ENCODE assay signal across 14 cellular contexts in the genomic region with DNA sequence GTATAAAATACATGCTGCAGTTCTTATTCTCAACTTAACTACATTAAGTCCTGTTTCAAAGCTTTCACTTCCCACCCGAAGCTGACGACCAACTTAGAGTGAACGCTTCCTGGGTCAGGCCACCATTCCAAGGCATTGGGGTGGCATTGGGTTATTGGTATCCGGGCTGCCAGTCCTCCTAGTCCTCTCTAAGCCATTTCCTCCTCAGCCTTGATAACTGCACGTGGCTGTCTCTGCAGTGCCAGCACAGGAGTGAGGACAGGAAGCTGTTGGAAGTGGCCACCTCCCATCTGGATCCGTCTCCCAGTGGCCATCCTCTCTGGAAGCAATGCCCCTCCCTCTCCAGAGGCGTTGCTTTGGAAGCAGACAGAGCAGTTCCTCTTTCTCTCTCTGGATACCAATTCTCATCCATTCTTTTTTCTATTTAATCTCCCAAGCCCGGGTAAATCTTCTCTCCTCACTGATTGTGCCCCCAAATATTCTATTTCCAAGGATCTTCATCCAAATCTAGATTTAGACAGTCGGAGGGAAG.
DNase-seq lines count a peak whose midpoint lies in the region; TF ChIP-seq lines count a peak whose summit lies in the region.
"Had no signal": no experiment of that assay in that cellular context is flagged by ENCODE, and none has a peak within 500 bp of the region (broad histone marks: within the 10 kb centered on the region; RNA-seq: fewer than 3 reads in every experiment).

No MANE protein-coding gene starts in this region.

- no peak overlapping the region for H2AFZ ChIP-seq in SK-N-SH (ENCODE audit: low read depth)
- H2AFZ ChIP-seq: GM23338 had no signal

- no peaks in the 10 kb centered on the region for H3K79me2 ChIP-seq in SK-N-SH (ENCODE audit: insufficient read depth)

- TF ChIP-seq POLR2A in spleen (IDR thresholded peaks at IDR 0.05): no peak

- H3K9me3 ChIP-seq in spleen (peaks cover 0 to under 1% (median 0%) of the 10 kb centered on the region in 8 donors), SK-N-SH (no peaks in the 10 kb centered on the region)

- intact Hi-C loops in spleen (cut with DNase I; ENCODE audit: low total_unique reads): no loop called here

- H3K9me2 ChIP-seq in SK-N-SH: no peaks in the 10 kb centered on the region

- POLR2A ChIA-PET in SK-N-SH (lab: Yijun Ruan, JAX): no interaction called here

- 57 to 67% (median 60%) methylated on average over 9 of the region's 9 CpGs for WGBS in spleen, 5 donors
- WGBS in SK-N-SH (ENCODE audit: low lambda C conversion rate): 32% methylated on average over 9 of the region's 9 CpGs

- H3K36me3 ChIP-seq in spleen (no peaks in the 10 kb centered on the region), SK-N-SH (replicated peaks in 1 of 2; ENCODE audit: control insufficient read depth in 1 of 2, insufficient read depth in 2 of 2, low read length in 1 of 2) (no peaks in the 10 kb centered on the region)
- H3K36me3 ChIP-seq: BLaER1 treated with 17β-estradiol and CSF1 and Interleukin-3, amounts not matched to agents 10 nM and 100 nM had no signal

- H3K4me3 ChIP-seq in spleen (no peak overlapping the region), SK-N-SH (ENCODE audit: low read depth in 2 of 2, low read length in 1 of 2) (no peak overlapping the region)
- H3K4me3 ChIP-seq: BLaER1 treated with 17β-estradiol and CSF1 and Interleukin-3, amounts not matched to agents 10 nM and 100 nM; GM23338 had no signal

- TF ChIP-seq EP300 in SK-N-SH (IDR thresholded peaks at IDR 0.05; ENCODE audit: borderline replicate concordance in 1 of 2, low read depth in 1 of 2, low read length in 1 of 2): no peak

- peak; percentile 45 for DNase-seq in HT1080 (ENCODE audit: low read depth)
- peak; percentile 8 for DNase-seq in ecto neural progenitor cell (ENCODE audit: low spot score)
- peak; percentile 6 for DNase-seq in iPS-NIHi7 (ENCODE audit: extremely low spot score)
- DNase-seq in spleen: peak; percentile 58
- DNase-seq in NCI-H1694 (lab: John Stamatoyannopoulos, UW): no peak
- DNase-seq in NCI-H187 treated with DMSO at 0.1 percent for 48 hours (lab: John Stamatoyannopoulos, UW): no peak
- no peak for DNase-seq in SK-N-SH
- DNase-seq: Calu3; CD8-positive, alpha-beta T cell; DMS79 treated with DMSO at 0.1 percent for 48 hours; GF-D8; H7 had no signal

- H3F3A ChIP-seq in SK-N-SH (replicated peaks; ENCODE audit: insufficient read depth): no peaks in the 10 kb centered on the region

- H3K4me1 ChIP-seq in spleen (no peaks in the 10 kb centered on the region), SK-N-SH (ENCODE audit: control insufficient read depth in 1 of 2, insufficient read depth in 2 of 2, low read depth in 1 of 2, low read length in 1 of 2) (no peaks in the 10 kb centered on the region)
- H3K4me1 ChIP-seq: BLaER1 treated with 17β-estradiol and CSF1 and Interleukin-3, amounts not matched to agents 10 nM and 100 nM had no signal

- H3K9ac ChIP-seq in SK-N-SH: no peak overlapping the region
- H3K9ac ChIP-seq: BLaER1 treated with 17β-estradiol and CSF1 and Interleukin-3, amounts not matched to agents 10 nM and 100 nM had no signal

- TF ChIP-seq RAD21 in SK-N-SH (IDR thresholded peaks at IDR 0.05; ENCODE audit: low read length): no peak

- no peaks in the 10 kb centered on the region for H4K20me1 ChIP-seq in SK-N-SH (ENCODE audit: insufficient read depth)
- H4K20me1 ChIP-seq: BLaER1 treated with 17β-estradiol and CSF1 and Interleukin-3, amounts not matched to agents 10 nM and 100 nM had no signal

- TF ChIP-seq CTCF in spleen (IDR thresholded peaks at IDR 0.05 in 8 of 11, conservative IDR thresholded peaks at IDR 0.05 in 3 of 11) (no peak), SK-N-SH (IDR thresholded peaks at IDR 0.05) (no peak)

- no peak overlapping the region for H3K4me2 ChIP-seq in SK-N-SH
- H3K4me2 ChIP-seq: BLaER1 treated with 17β-estradiol and CSF1 and Interleukin-3, amounts not matched to agents 10 nM and 100 nM; GM23338 had no signal

- peaks cover 0 to 4% (median 0%) of the 10 kb centered on the region in 7 donors for H3K27me3 ChIP-seq in spleen (replicated peaks in 1 of 7)
- no peaks in the 10 kb centered on the region for H3K27me3 ChIP-seq in SK-N-SH (ENCODE audit: insufficient read depth)
- H3K27me3 ChIP-seq: BLaER1 treated with 17β-estradiol and CSF1 and Interleukin-3, amounts not matched to agents 10 nM and 100 nM had no signal

- CTCF ChIA-PET in SK-N-SH (lab: Yijun Ruan, JAX): interaction anchor here (0.5 kb wide), 1 partner anchor 1168 kb away, joined by 3 read pairs; no protein-coding TSS in a partner anchor

- H3K27ac ChIP-seq in spleen (no peak overlapping the region), SK-N-SH (ENCODE audit: low read depth in 2 of 2, low read length in 1 of 2) (no peak overlapping the region)
- H3K27ac ChIP-seq: BLaER1 treated with 17β-estradiol and CSF1 and Interleukin-3, amounts not matched to agents 10 nM and 100 nM had no signal

TF ChIP-seq in SK-N-SH, 30 proteins besides CTCF, POLR2A, EP300 and RAD21:
- TF ChIP-seq NFIC (IDR thresholded peaks at IDR 0.05; ENCODE audit: borderline replicate concordance): no peak
- TF ChIP-seq FOSL2 (IDR thresholded peaks at IDR 0.05; ENCODE audit: borderline replicate concordance, low read depth): no peak

Comparison
In these comparisons a context has a peak if more than half of its experiments do, and no peak if none do; other contexts are left out.
1. DNase-seq: peak in HT1080 (single experiment), ecto neural progenitor cell (single experiment), iPS-NIHi7 (single experiment) and spleen (single experiment); none in NCI-H1694 (single experiment), NCI-H187 treated with DMSO at 0.1 percent for 48 hours (single experiment) and SK-N-SH (single experiment).